In the genomic region with DNA sequence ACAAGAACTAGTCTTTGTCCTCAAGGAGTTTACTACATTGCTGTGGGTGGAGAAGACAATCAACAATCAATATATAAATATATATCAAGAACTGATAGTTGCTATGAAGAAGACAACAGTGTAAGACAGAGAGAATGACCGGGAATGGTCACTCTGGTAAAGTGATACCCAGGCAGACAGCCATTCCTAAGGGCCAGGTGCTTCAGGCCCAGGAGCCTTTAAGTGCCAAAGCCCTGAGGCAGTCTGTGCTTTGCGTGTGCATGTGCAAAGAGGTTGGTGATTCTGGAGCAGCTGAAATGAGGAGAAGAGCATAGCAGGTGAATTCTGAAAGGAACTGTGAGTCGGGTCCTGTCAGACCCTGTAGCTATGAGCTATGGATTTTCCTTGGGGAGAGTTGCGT, we compare ENCODE assay signal across 28 cellular contexts.
"Had no signal": no experiment of that assay in that cellular context is flagged by ENCODE, and none has a peak within 500 bp of the region (broad histone marks: within the 10 kb centered on the region; RNA-seq: fewer than 3 reads in every experiment).

No MANE protein-coding gene starts in this region.

- H3K9me3 Mint-ChIP-seq: activated CD4-positive, alpha-beta memory T cell treated with anti-CD3 and anti-CD28 coated beads for 36 hours; activated CD4-positive, alpha-beta T cell treated with anti-CD3 and anti-CD28 coated beads, Interleukin-2, amount 10 ng/mL, durations not matched to agents 24 days and 14 days; activated naive CD4-positive, alpha-beta T cell treated with anti-CD3 and anti-CD28 coated beads for 36 hours; activated T-helper 1 cell treated with anti-CD3 and anti-CD28 coated beads, Interleukin-12 subunit alpha, Interleukin-12 subunit beta, Interleukin-2, Interleukin-4 antibody, amounts not matched to agents 30 ng/mL and 10 ng/mL and 1 ng/mL, durations not matched to agents 14 hours and 24 hours and 36 hours; activated T-helper 2 cell treated with anti-CD3 and anti-CD28 coated beads, Interferon-gamma antibody, Interleukin-2, Interleukin-4, amounts not matched to agents 10 μg/mL and 5 μg/mL and 100 μg/mL, durations not matched to agents 14 hours and 24 hours and 36 hours had no signal

- H3K27me3 Mint-ChIP-seq: activated CD4-positive, alpha-beta T cell treated with anti-CD3 and anti-CD28 coated beads, Interleukin-2, amount 10 ng/mL, durations not matched to agents 24 days and 14 days; activated CD8-positive, alpha-beta memory T cell treated with anti-CD3 and anti-CD28 coated beads, Interleukin-2, amount 10 ng/mL, durations not matched to agents 7 days and 5 days had no signal

- H3K27me3 ChIP-seq: breast epithelium, cardiac muscle cell, colonic mucosa, heart left ventricle had no signal

- DNase-seq: activated CD4-positive, alpha-beta memory T cell treated with anti-CD3 and anti-CD28 coated beads for 36 hours; activated CD4-positive, alpha-beta T cell treated with anti-CD3 and anti-CD28 coated beads for 36 hours; activated CD4-positive, alpha-beta T cell treated with anti-CD3 and anti-CD28 coated beads, Interleukin-2, amount 10 ng/mL, durations not matched to agents 24 days and 14 days; activated CD4-positive, CD25-positive, alpha-beta regulatory T cell; activated CD4-positive, CD25-positive, alpha-beta regulatory T cell treated with anti-CD3 and anti-CD28 coated beads, Interleukin-2, amount 50 U/mL, for 72 hours; activated CD8-positive, alpha-beta memory T cell treated with anti-CD3 and anti-CD28 coated beads, Interleukin-2, amount 10 ng/mL, durations not matched to agents 7 days and 5 days; activated CD8-positive, alpha-beta memory T cell treated with anti-CD3 and anti-CD28 coated beads, Interleukin-2, amount 50 U/mL, for 4 hours; activated CD8-positive, alpha-beta T cell treated with anti-CD3 and anti-CD28 coated beads, Interleukin-2, amount 10 ng/mL, durations not matched to agents 7 days and 5 days; activated effector memory CD4-positive, alpha-beta T cell treated with anti-CD3 and anti-CD28 coated beads, Interleukin-2, amount 50 U/mL, for 16 hours; activated naive CD4-positive, alpha-beta T cell treated with anti-CD3 and anti-CD28 coated beads for 36 hours; activated T-cell treated with anti-CD3 and anti-CD28 coated beads, Interleukin-2, amount 50 U/mL, for 1 hour; activated T-cell treated with anti-CD3 and anti-CD28 coated beads, Interleukin-2, amount 50 U/mL, for 48 hours; amniotic stem cell; anterior cingulate cortex; central memory CD4-positive, alpha-beta T cell; cerebellar nuclear complex; colonic mucosa; effector CD8-positive, alpha-beta T cell; foreskin fibroblast; glutamatergic neuron; heart left ventricle; T-helper 2 cell had no signal

- H3K27ac ChIP-seq: breast epithelium, cardiac muscle cell, colonic mucosa, epithelial cell of prostate, heart left ventricle had no signal

- H3K36me3 ChIP-seq: breast epithelium, cardiac muscle cell, colonic mucosa, heart left ventricle had no signal

- H3K4me3 Mint-ChIP-seq: activated CD4-positive, alpha-beta memory T cell treated with anti-CD3 and anti-CD28 coated beads for 36 hours; activated CD4-positive, alpha-beta T cell treated with anti-CD3 and anti-CD28 coated beads for 36 hours; activated CD4-positive, alpha-beta T cell treated with anti-CD3 and anti-CD28 coated beads, Interleukin-2, amount 10 ng/mL, durations not matched to agents 24 days and 14 days; activated CD8-positive, alpha-beta memory T cell treated with anti-CD3 and anti-CD28 coated beads, Interleukin-2, amount 10 ng/mL, durations not matched to agents 7 days and 5 days; activated CD8-positive, alpha-beta T cell treated with anti-CD3 and anti-CD28 coated beads, Interleukin-2, amount 10 ng/mL, durations not matched to agents 7 days and 5 days; activated naive CD4-positive, alpha-beta T cell treated with anti-CD3 and anti-CD28 coated beads for 36 hours; activated naive CD8-positive, alpha-beta T cell; activated T-helper 1 cell treated with anti-CD3 and anti-CD28 coated beads, Interleukin-12 subunit alpha, Interleukin-12 subunit beta, Interleukin-2, Interleukin-4 antibody, amounts not matched to agents 30 ng/mL and 10 ng/mL and 1 ng/mL, durations not matched to agents 14 hours and 24 hours and 36 hours had no signal

- H3K36me3 Mint-ChIP-seq: activated CD4-positive, alpha-beta memory T cell treated with anti-CD3 and anti-CD28 coated beads for 36 hours; activated CD8-positive, alpha-beta memory T cell treated with anti-CD3 and anti-CD28 coated beads, Interleukin-2, amount 10 ng/mL, durations not matched to agents 7 days and 5 days; activated naive CD8-positive, alpha-beta T cell had no signal

- H3K4me1 ChIP-seq: breast epithelium, colonic mucosa had no signal

- ATAC-seq: activated CD4-positive, alpha-beta T cell treated with anti-CD3 and anti-CD28 coated beads for 36 hours; activated CD8-positive, alpha-beta memory T cell treated with anti-CD3 and anti-CD28 coated beads, Interleukin-2, amount 10 ng/mL, durations not matched to agents 7 days and 5 days; activated CD8-positive, alpha-beta T cell treated with anti-CD3 and anti-CD28 coated beads, Interleukin-2, amount 10 ng/mL, durations not matched to agents 7 days and 5 days; heart left ventricle had no signal

- H3K27ac Mint-ChIP-seq: activated CD4-positive, alpha-beta memory T cell treated with anti-CD3 and anti-CD28 coated beads for 36 hours; activated CD4-positive, alpha-beta T cell treated with anti-CD3 and anti-CD28 coated beads for 36 hours; activated CD4-positive, alpha-beta T cell treated with anti-CD3 and anti-CD28 coated beads, Interleukin-2, amount 10 ng/mL, durations not matched to agents 24 days and 14 days; activated CD8-positive, alpha-beta memory T cell treated with anti-CD3 and anti-CD28 coated beads, Interleukin-2, amount 10 ng/mL, durations not matched to agents 7 days and 5 days; activated CD8-positive, alpha-beta T cell treated with anti-CD3 and anti-CD28 coated beads, Interleukin-2, amount 10 ng/mL, durations not matched to agents 7 days and 5 days; activated naive CD4-positive, alpha-beta T cell treated with anti-CD3 and anti-CD28 coated beads for 36 hours; activated naive CD8-positive, alpha-beta T cell; activated T-helper 1 cell treated with anti-CD3 and anti-CD28 coated beads, Interleukin-12 subunit alpha, Interleukin-12 subunit beta, Interleukin-2, Interleukin-4 antibody, amounts not matched to agents 30 ng/mL and 10 ng/mL and 1 ng/mL, durations not matched to agents 14 hours and 24 hours and 36 hours; activated T-helper 2 cell treated with anti-CD3 and anti-CD28 coated beads, Interferon-gamma antibody, Interleukin-2, Interleukin-4, amounts not matched to agents 10 μg/mL and 5 μg/mL and 100 μg/mL, durations not matched to agents 14 hours and 24 hours and 36 hours had no signal

- H3K4me3 ChIP-seq: breast epithelium, cardiac muscle cell, colonic mucosa, heart left ventricle had no signal

- H3K4me1 Mint-ChIP-seq: activated CD4-positive, alpha-beta T cell treated with anti-CD3 and anti-CD28 coated beads for 36 hours; activated CD4-positive, alpha-beta T cell treated with anti-CD3 and anti-CD28 coated beads, Interleukin-2, amount 10 ng/mL, durations not matched to agents 24 days and 14 days; activated CD8-positive, alpha-beta memory T cell treated with anti-CD3 and anti-CD28 coated beads, Interleukin-2, amount 10 ng/mL, durations not matched to agents 7 days and 5 days had no signal

- H3K9me3 ChIP-seq: breast epithelium, colonic mucosa, heart left ventricle had no signal
